Comparison of ENCODE assay signal across 8 cellular contexts in the genomic region with DNA sequence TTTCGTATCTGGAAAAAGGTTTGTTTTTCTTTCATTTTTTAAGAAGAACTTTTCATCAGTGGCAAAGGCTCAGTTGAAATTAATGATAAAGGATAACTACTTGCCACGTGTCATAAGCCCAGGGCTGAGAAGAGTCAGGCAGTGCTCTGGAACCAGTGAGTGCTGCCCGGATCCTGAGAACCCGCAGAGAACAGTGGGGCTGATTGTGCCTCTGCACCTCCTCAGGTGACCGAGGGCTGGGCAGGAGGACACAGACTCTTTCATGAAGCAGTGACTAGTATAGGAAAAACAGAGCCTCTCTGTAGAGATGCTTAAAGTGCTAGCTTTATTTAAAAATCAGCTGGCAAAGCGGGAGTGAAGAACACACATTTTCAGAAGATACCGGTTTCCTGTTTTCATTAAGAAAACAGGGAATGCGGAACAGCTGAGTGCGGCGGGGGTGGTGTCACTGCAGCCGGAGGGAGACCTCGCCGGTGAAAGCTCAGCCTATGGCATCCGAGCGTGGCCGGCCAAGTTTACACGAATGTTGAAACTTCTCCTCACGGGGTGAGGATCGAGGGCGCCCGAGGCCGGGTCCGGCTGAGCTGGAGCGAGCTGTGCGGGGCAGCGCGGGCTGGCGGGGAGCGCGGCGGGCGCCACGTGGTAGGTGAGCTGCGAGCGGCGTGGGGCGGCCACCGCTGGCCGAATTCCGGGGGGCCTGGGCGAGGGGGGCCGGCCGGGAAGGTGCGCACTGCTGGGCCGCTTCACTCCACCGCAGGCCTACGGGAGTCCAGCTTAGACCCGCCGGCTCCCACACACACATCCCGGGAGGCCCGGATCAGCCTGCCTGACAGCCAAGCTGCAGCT.
DNase-seq lines count a peak whose midpoint lies in the region; FAIRE-seq and TF ChIP-seq lines count a peak whose summit lies in the region.

No MANE protein-coding gene starts in this region.

- peak; percentile 85 for DNase-seq in AG08396 (ENCODE audit: low spot score)
- peak; percentile 41 for DNase-seq in H54 (ENCODE audit: insufficient read length, low spot score)
- DNase-seq in SKM-1 (lab: John Stamatoyannopoulos, UW; ENCODE audit: unreplicated experiment): peak; percentile 35
- DNase-seq in brain microvascular endothelial cell: peak; percentile 48
- DNase-seq in renal cortical epithelial cell (ENCODE audit: low read depth): peak; percentile 61
- no peak for DNase-seq in COR-L47 (lab: John Stamatoyannopoulos, UW)
- no peak for DNase-seq in NCI-H1930 (lab: John Stamatoyannopoulos, UW)

- no peak for TF ChIP-seq CTCF in brain microvascular endothelial cell (IDR thresholded peaks at IDR 0.05; ENCODE audit: low read depth, low read length, missing control alignments)

- in situ Hi-C loops in brain microvascular endothelial cell (cut with HindIII; ENCODE audit: low pct_ligation_motif_present, low sequenced_read_pairs): no loop called here

- H3K36me3 ChIP-seq in brain microvascular endothelial cell (replicated peaks): peaks cover 12% of the 10 kb centered on the region

- peak; percentile 81 for FAIRE-seq in H54 (lab: Jason Lieb, UNC)

- TF ChIP-seq POLR2A in H54 (IDR thresholded peaks at IDR 0.05; ENCODE audit: low read depth, low read length): no peak

- peak overlapping the region; percentile 59 for H3K4me3 ChIP-seq in brain microvascular endothelial cell (ENCODE audit: low read depth, low read length)
- H3K4me3 ChIP-seq in iPS-11a (ENCODE audit: low read depth, low read length): peak overlapping the region; percentile 21

- no peaks in the 10 kb centered on the region for H3K27me3 ChIP-seq in brain microvascular endothelial cell (replicated peaks)

- peak overlapping the region; percentile 69 for H3K27ac ChIP-seq in brain microvascular endothelial cell

Comparison
In these comparisons a context has a peak if more than half of its experiments do, and no peak if none do; other contexts are left out.
1. DNase-seq: peak in AG08396 (single experiment), H54 (single experiment), SKM-1 (single experiment), brain microvascular endothelial cell (single experiment) and renal cortical epithelial cell (single experiment); none in COR-L47 (single experiment) and NCI-H1930 (0 of 2).